In genomic region chr15:96270581-96271172, GRCh38 we compare ENCODE assay signal across 20 cellular contexts. TPM values are rescaled to one million over a fixed set of nuclear protein-coding genes. Genes with fewer than 3 reads are reported as not detected.
DNase-seq lines count a peak whose midpoint lies in the region; ATAC-seq and TF ChIP-seq lines count a peak whose summit lies in the region.
"Had no signal": no experiment of that assay in that cellular context is flagged by ENCODE, and none has a peak within 500 bp of the region (broad histone marks: within the 10 kb centered on the region; RNA-seq: fewer than 3 reads in every experiment).

No MANE protein-coding gene starts in this region.

- peaks cover 15% of the 10 kb centered on the region for H3F3A ChIP-seq in smooth muscle cell (ENCODE audit: low read depth)

- H3K9me2 ChIP-seq in HCT116 (ENCODE audit: insufficient read depth) = no peaks in the 10 kb centered on the region

- no peak for TF ChIP-seq CTCF in HCT116 (IDR thresholded peaks at IDR 0.05 in 2 of 3, conservative IDR thresholded peaks at IDR 0.05 in 1 of 3; ENCODE audit: borderline replicate concordance in 1 of 3, insufficient read depth in 1 of 3, low read depth in 2 of 3, low read length in 2 of 3)
- no peak for TF ChIP-seq CTCF in foreskin fibroblast (IDR thresholded peaks at IDR 0.05; ENCODE audit: low read depth, low read length)
- no peak for TF ChIP-seq CTCF in smooth muscle cell (IDR thresholded peaks at IDR 0.05; ENCODE audit: borderline replicate concordance, insufficient read depth, poor library complexity, severe bottlenecking)
- no peak for TF ChIP-seq CTCF in CD14-positive monocyte (IDR thresholded peaks at IDR 0.05)

- DNase-seq in HCT116 (ENCODE audit: low read depth, low spot score) (peak; percentile 33), amniotic epithelial cell (ENCODE audit: low read depth) (peak; percentile 64), foreskin fibroblast (peak; percentile 72 to 75), smooth muscle cell (lab: John Stamatoyannopoulos, UW; ENCODE audit: unreplicated experiment) (no peak), CD14-positive monocyte (ENCODE audit: low spot score) (no peak), COR-L47 (lab: John Stamatoyannopoulos, UW) (no peak)
- DNase-seq: activated CD8-positive, alpha-beta memory T cell treated with anti-CD3 and anti-CD28 coated beads for 24 hours; activated effector memory CD4-positive, alpha-beta T cell treated with Interleukin-2 at 50 U/mL for 16 hours; immature natural killer cell; midbrain; NCI-H1417 treated with DMSO at 0.1 percent for 48 hours; NCI-H446 treated with DMSO at 0.1 percent for 48 hours; stimulated activated naive B cell treated with anti-CD40 and anti-IgM and Interleukin-4, amounts not matched to agents 10 μg/mL and 1 μg/mL and 100 μg/mL, for 72 hours had no signal

- H3K27me3 Mint-ChIP-seq in CD14-positive monocyte (ENCODE audit: low read depth in 3 of 3) = peaks cover 0 to 1% (median 0%) of the 10 kb centered on the region in 3 donors
- H3K27me3 Mint-ChIP-seq: stimulated activated naive B cell treated with anti-CD40 and anti-IgM and Interleukin-4, amounts not matched to agents 10 μg/mL and 1 μg/mL and 100 μg/mL, for 72 hours had no signal

- 72% methylated on average over 6 of the region's 6 CpGs for WGBS in smooth muscle cell (ENCODE audit: low lambda C conversion rate)

- H3K79me2 ChIP-seq in HCT116 (ENCODE audit: insufficient read depth, low read length) (no peaks in the 10 kb centered on the region), smooth muscle cell (ENCODE audit: low read depth) (no peaks in the 10 kb centered on the region)

- H3K9me3 ChIP-seq in HCT116 (ENCODE audit: control insufficient read depth in 1 of 2, insufficient read depth in 1 of 2, low read depth in 1 of 2, low read length in 2 of 2) (no peaks in the 10 kb centered on the region), smooth muscle cell (replicated peaks; ENCODE audit: low read depth) (no peaks in the 10 kb centered on the region)
- H3K9me3 ChIP-seq: BLaER1 treated with 17β-estradiol and CSF1 and Interleukin-3, amounts not matched to agents 10 nM and 100 nM; HAP-1; neutrophil had no signal

- H3K9me3 Mint-ChIP-seq in CD14-positive monocyte = peaks cover 0 to 7% (median 4%) of the 10 kb centered on the region in 7 donors
- H3K9me3 Mint-ChIP-seq: immature natural killer cell, WTC11 had no signal

- H3K36me3 ChIP-seq in HCT116 (ENCODE audit: control insufficient read depth in 1 of 2, insufficient read depth in 2 of 2, low read length in 2 of 2) = 0 out of 4 replicates have a peak, but pooled peaks cover 0 to 7% of the 10 kb centered on the region in 2 experiments
- no peaks in the 10 kb centered on the region for H3K36me3 ChIP-seq in smooth muscle cell (ENCODE audit: low read depth)
- H3K36me3 ChIP-seq: BLaER1 treated with 17β-estradiol and CSF1 and Interleukin-3, amounts not matched to agents 10 nM and 100 nM; HAP-1; neutrophil had no signal

- POLR2A ChIA-PET in HCT116 (lab: Charles Lee) = interaction anchor here (1.4 kb wide), 1 partner anchor 60 kb away, joined by 3 read pairs; the partner anchor contains the start of gene NR2F2

- no TSS peak for BruUV-seq in HCT116 (replicated peaks; lab: Mats Ljungman, UMichigan)

- intact Hi-C loops in HCT116 (cut with micrococcal nuclease) = loop anchor here (10.0 kb wide), 1 partner anchor 716 kb away; no protein-coding TSS in a partner anchor
- intact Hi-C loops in CD14-positive monocyte (cut with micrococcal nuclease) = no loop called here

- no peak overlapping the region for H3K4me3 Mint-ChIP-seq in CD14-positive monocyte
- H3K4me3 Mint-ChIP-seq: immature natural killer cell; stimulated activated naive B cell treated with anti-CD40 and anti-IgM and Interleukin-4, amounts not matched to agents 10 μg/mL and 1 μg/mL and 100 μg/mL, for 72 hours; WTC11 had no signal

- H3K4me3 ChIP-seq in HCT116 (replicated peaks in 1 of 2; ENCODE audit: low read depth in 1 of 2, low read length in 2 of 2) = no peak overlapping the region
- H3K4me3 ChIP-seq in foreskin fibroblast (ENCODE audit: low read depth in 1 of 2, low read length in 2 of 2) = no peak overlapping the region
- H3K4me3 ChIP-seq in smooth muscle cell = no peak overlapping the region
- H3K4me3 ChIP-seq: BLaER1 treated with 17β-estradiol and CSF1 and Interleukin-3, amounts not matched to agents 10 nM and 100 nM; HAP-1 had no signal

- no peaks in the 10 kb centered on the region for H3K36me3 Mint-ChIP-seq in CD14-positive monocyte
- H3K36me3 Mint-ChIP-seq: immature natural killer cell; stimulated activated naive B cell treated with anti-CD40 and anti-IgM and Interleukin-4, amounts not matched to agents 10 μg/mL and 1 μg/mL and 100 μg/mL, for 72 hours; WTC11 had no signal

- H3K4me2 ChIP-seq in HCT116 (ENCODE audit: low read length) (peak overlapping the region; percentile 42), smooth muscle cell (no peak overlapping the region)
- H3K4me2 ChIP-seq: BLaER1 treated with 17β-estradiol and CSF1 and Interleukin-3, amounts not matched to agents 10 nM and 100 nM had no signal

- TF ChIP-seq POLR2A in HCT116 (IDR thresholded peaks at IDR 0.05; ENCODE audit: borderline replicate concordance, extremely low read depth, insufficient read depth, insufficient read length) = no peak

- H3K27ac ChIP-seq in HCT116 (ENCODE audit: low read depth, low read length) (no peak overlapping the region; the same call in 1 of the 2 replicates), smooth muscle cell (ENCODE audit: low read depth) (peak overlapping the region; percentile 2)
- H3K27ac ChIP-seq: BLaER1 treated with 17β-estradiol and CSF1 and Interleukin-3, amounts not matched to agents 10 nM and 100 nM; neutrophil had no signal

- H3K4me1 ChIP-seq in HCT116 (ENCODE audit: control insufficient read depth in 1 of 2, insufficient read depth in 2 of 2, low read length in 2 of 2) (peaks cover 64 to 99% of the 10 kb centered on the region in 2 experiments), smooth muscle cell (ENCODE audit: low read depth) (peaks cover 12% of the 10 kb centered on the region)
- H3K4me1 ChIP-seq: BLaER1 treated with 17β-estradiol and CSF1 and Interleukin-3, amounts not matched to agents 10 nM and 100 nM had no signal

- no peak for TF ChIP-seq RAD21 in HCT116 (IDR thresholded peaks at IDR 0.05; ENCODE audit: low read depth)

- no peaks in the 10 kb centered on the region for H3K4me1 Mint-ChIP-seq in CD14-positive monocyte
- H3K4me1 Mint-ChIP-seq: immature natural killer cell; stimulated activated naive B cell treated with anti-CD40 and anti-IgM and Interleukin-4, amounts not matched to agents 10 μg/mL and 1 μg/mL and 100 μg/mL, for 72 hours had no signal

- no peak overlapping the region for H2AFZ ChIP-seq in HCT116 (ENCODE audit: low read depth, low read length, poor library complexity, severe bottlenecking)
- H2AFZ ChIP-seq in smooth muscle cell (ENCODE audit: low read depth) = no peak overlapping the region

- H3K27ac Mint-ChIP-seq in CD14-positive monocyte = no peak overlapping the region
- H3K27ac Mint-ChIP-seq: immature natural killer cell; stimulated activated naive B cell treated with anti-CD40 and anti-IgM and Interleukin-4, amounts not matched to agents 10 μg/mL and 1 μg/mL and 100 μg/mL, for 72 hours; WTC11 had no signal

- no peaks in the 10 kb centered on the region for H3K27me3 ChIP-seq in HCT116 (ENCODE audit: insufficient read depth, low read length)
- no peaks in the 10 kb centered on the region for H3K27me3 ChIP-seq in smooth muscle cell (ENCODE audit: low read depth)
- H3K27me3 ChIP-seq: BLaER1 treated with 17β-estradiol and CSF1 and Interleukin-3, amounts not matched to agents 10 nM and 100 nM; neutrophil had no signal

- RAD21 ChIA-PET in HCT116 (lab: Charles Lee; ENCODE audit: low non-redundant PET in 1 of 2, low total read pairs in 2 of 2, uncharacterized antibody in 2 of 2, unreplicated experiment in 2 of 2) = no interaction called here

- ATAC-seq in HCT116 (no peak), GM19324 (IDR thresholded peaks at IDR 0.05; ENCODE audit: low FRiP score, unreplicated experiment) (no peak), GM18867 (IDR thresholded peaks at IDR 0.05; ENCODE audit: unreplicated experiment) (no peak)
- ATAC-seq: sciatic nerve; stimulated activated naive B cell treated with anti-CD40 and anti-IgM and Interleukin-4, amounts not matched to agents 10 μg/mL and 1 μg/mL and 100 μg/mL, for 72 hours; WTC11 had no signal

- CTCF ChIA-PET in HCT116 (lab: Charles Lee) = interaction anchor here (0.9 kb wide), 1 partner anchor 56 kb away, joined by 3 read pairs; no protein-coding TSS in a partner anchor

- H4K20me1 ChIP-seq in HCT116 (ENCODE audit: insufficient read depth) (no peaks in the 10 kb centered on the region), smooth muscle cell (ENCODE audit: low read depth) (no peaks in the 10 kb centered on the region)
- H4K20me1 ChIP-seq: BLaER1 treated with 17β-estradiol and CSF1 and Interleukin-3, amounts not matched to agents 10 nM and 100 nM had no signal

- peak overlapping the region; percentile 24 for H3K9ac ChIP-seq in HCT116 (ENCODE audit: low read length)
- no peak overlapping the region for H3K9ac ChIP-seq in smooth muscle cell (ENCODE audit: low read depth)
- H3K9ac ChIP-seq: BLaER1 treated with 17β-estradiol and CSF1 and Interleukin-3, amounts not matched to agents 10 nM and 100 nM had no signal

TF ChIP-seq in HCT116, 20 proteins besides CTCF, POLR2A, EP300 and RAD21 (continues in another document):
- TF ChIP-seq EZH2 (IDR thresholded peaks at IDR 0.05) = no peak
- TF ChIP-seq SP1 (IDR thresholded peaks at IDR 0.05; ENCODE audit: low read depth) = peak; percentile 39; the same call in 1 of the 2 replicates
- TF ChIP-seq CEBPB (IDR thresholded peaks at IDR 0.05; ENCODE audit: low read depth) = peak; percentile 90
- TF ChIP-seq SRF (IDR thresholded peaks at IDR 0.05; ENCODE audit: low read depth) = no peak
- no peak for TF ChIP-seq SIN3A (IDR thresholded peaks at IDR 0.05; ENCODE audit: low read depth)
- no peak for TF ChIP-seq ZFX (IDR thresholded peaks at IDR 0.05)
- TF ChIP-seq POLR2AphosphoS5 (IDR thresholded peaks at IDR 0.05; ENCODE audit: low read depth, low read length) = no peak; the same call in 1 of the 2 replicates
- TF ChIP-seq MAX (IDR thresholded peaks at IDR 0.05) = no peak
- no peak for TF ChIP-seq EGR1 (IDR thresholded peaks at IDR 0.05; ENCODE audit: low read depth)
- TF ChIP-seq FOSL1 (IDR thresholded peaks at IDR 0.05; ENCODE audit: low read depth) = peak; percentile 70
- TF ChIP-seq, protein P1, sequence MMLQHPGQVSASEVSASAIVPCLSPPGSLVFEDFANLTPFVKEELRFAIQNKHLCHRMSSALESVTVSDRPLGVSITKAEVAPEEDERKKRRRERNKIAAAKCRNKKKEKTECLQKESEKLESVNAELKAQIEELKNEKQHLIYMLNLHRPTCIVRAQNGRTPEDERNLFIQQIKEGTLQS (IDR thresholded peaks at IDR 0.05) = no peak
- no peak for TF ChIP-seq ZNF274 (IDR thresholded peaks at IDR 0.05; ENCODE audit: low read depth, low read length)

RNA-seq across cellular contexts. Expression of gene NR2F2, which starts 59.8 kb away (rescaled TPM):
- total RNA-seq in HCT116 (2021; ENCODE audit: unreplicated experiment) (61.4 TPM), smooth muscle cell (4.5 and 9.8 TPM in 2 replicates)
- 26.9 and 28.0 TPM in 2 replicates for polyA plus RNA-seq in HCT116 (2012)
- polyA plus RNA-seq in smooth muscle cell (4.7 and 11.3 TPM in 2 replicates), CD14-positive monocyte (not detected)
- polyA plus RNA-seq: immature natural killer cell had no signal

Comparison
In these comparisons a context has a peak if more than half of its experiments do, and no peak if none do; other contexts are left out.
1. DNase-seq: peak in HCT116 (single experiment), amniotic epithelial cell (single experiment) and foreskin fibroblast (2 of 2); none in smooth muscle cell (single experiment), CD14-positive monocyte (single experiment) and COR-L47 (single experiment).